ENCODE assay signal across 8 cellular contexts in the genomic region with DNA sequence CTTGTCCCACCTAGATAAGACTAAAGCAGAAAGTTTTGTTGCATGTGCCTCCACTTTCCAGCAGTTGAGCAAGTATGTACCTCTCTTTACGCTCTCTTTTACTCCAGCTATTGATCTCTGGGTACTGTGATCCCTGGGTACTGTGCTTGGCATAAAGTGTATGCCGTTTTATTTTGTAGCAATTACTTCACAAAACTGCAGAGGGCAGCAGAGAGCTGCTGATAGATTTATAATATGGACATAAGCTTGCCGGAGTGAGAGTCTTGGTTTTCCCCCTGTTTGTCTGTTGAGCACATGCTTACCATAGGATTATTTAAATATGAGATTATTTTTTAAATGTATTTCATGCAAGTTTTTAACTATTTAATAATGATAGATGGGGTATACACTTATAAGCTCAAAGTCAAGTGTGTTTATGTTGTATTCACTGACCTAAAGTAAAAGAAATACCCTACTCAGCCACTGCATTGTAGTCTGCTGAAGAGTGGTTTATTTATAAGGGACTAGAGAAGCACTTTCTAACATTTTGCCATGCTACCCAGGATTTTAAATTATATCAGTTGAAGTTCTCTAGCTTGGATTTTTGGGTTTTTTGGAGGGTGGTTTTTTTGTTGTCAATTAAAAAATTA.
DNase-seq lines count a peak whose midpoint lies in the region; ATAC-seq lines count a peak whose summit lies in the region.

No MANE protein-coding gene starts in this region.

- no peaks in the 10 kb centered on the region for H3K9me3 ChIP-seq in endocrine pancreas (ENCODE audit: control insufficient read depth, low read length)

- H3K9ac ChIP-seq in endocrine pancreas (ENCODE audit: control insufficient read depth, insufficient read depth, low read length) = no peak overlapping the region

- H3K36me3 ChIP-seq in endocrine pancreas (ENCODE audit: control insufficient read depth, insufficient read depth, low read length) = no peaks in the 10 kb centered on the region

- peak; percentile 68 for DNase-seq in D341Med (ENCODE audit: low spot score)
- DNase-seq in NCI-H524 treated with DMSO at 0.1 percent for 48 hours (lab: John Stamatoyannopoulos, UW) = peak; percentile 9
- peak; percentile 38 for DNase-seq in activated CD4-positive, alpha-beta T cell treated with anti-CD3 and anti-CD28 coated beads, Interleukin-2, amount 50 U/mL, for 1 hour
- peak; percentile 25 for DNase-seq in middle frontal gyrus (ENCODE audit: extremely low spot score, low spot score)
- peak; percentile 95 for DNase-seq in superior temporal gyrus (ENCODE audit: extremely low spot score)

- peak overlapping the region; percentile 11 for H3K4me3 ChIP-seq in endocrine pancreas (ENCODE audit: control insufficient read depth, insufficient read depth, low read length)

- peaks cover 4% of the 10 kb centered on the region for H3K4me1 ChIP-seq in endocrine pancreas (ENCODE audit: control insufficient read depth, insufficient read depth, low read length)

- no peaks in the 10 kb centered on the region for H3K27me3 ChIP-seq in endocrine pancreas (ENCODE audit: control insufficient read depth, insufficient read depth, low read length)

- ATAC-seq in GM19452 (IDR thresholded peaks at IDR 0.05; ENCODE audit: unreplicated experiment) = peak; percentile 92
- ATAC-seq in HG03469 (IDR thresholded peaks at IDR 0.05; ENCODE audit: unreplicated experiment) = peak; percentile 71

Comparison
In these comparisons a context has a peak if more than half of its experiments do, and no peak if none do; other contexts are left out.
1. Peak in every context shown above with its lines: DNase-seq, ATAC-seq and H3K4me3 ChIP-seq.
2. DNase-seq: peak in every context shown above with its lines; median percentile 95 in superior temporal gyrus; 68 in D341Med; 38 in activated CD4-positive, alpha-beta T cell treated with anti-CD3 and anti-CD28 coated beads, Interleukin-2, amount 50 U/mL, for 1 hour; 25 in middle frontal gyrus; 9 in NCI-H524 treated with DMSO at 0.1 percent for 48 hours.